ENCODE assay signal across 9 cellular contexts in genomic region chr21:27833298-27833697, GRCh38.
"Had no signal": no experiment of that assay in that cellular context is flagged by ENCODE, and none has a peak within 500 bp of the region (broad histone marks: within the 10 kb centered on the region; RNA-seq: fewer than 3 reads in every experiment).

No MANE protein-coding gene starts in this region.

- DNase-seq: GM23248, GOT3, H7, H9, HCEC 1CT, HFFc6 had no signal

- H3K36me3 ChIP-seq: HAP-1 had no signal

- ATAC-seq: GM23338, HCT116 had no signal

- H3K9ac ChIP-seq: GM23248 had no signal

- H3K4me2 ChIP-seq: GM23338 had no signal

- H2AFZ ChIP-seq: GM23248, GM23338 had no signal

- H3K4me3 ChIP-seq: GM23248, GM23338, HAP-1 had no signal

- H3K4me1 ChIP-seq: HAP-1 had no signal

- H3K27ac ChIP-seq: GM23248 had no signal

- H3K9me3 ChIP-seq: HAP-1 had no signal
